ENCODE assay signal across 1 cellular context in genomic region chr19:6711605-6712004, GRCh38.
TF ChIP-seq lines count a peak whose summit lies in the region.

No MANE protein-coding gene starts in this region.

TF ChIP-seq in H1, 55 proteins besides CTCF, POLR2A, EP300 and RAD21:
- no peak for TF ChIP-seq RXRA (IDR thresholded peaks at IDR 0.05; ENCODE audit: insufficient read depth, low read depth, low read length)
- no peak for TF ChIP-seq CTBP2 (IDR thresholded peaks at IDR 0.05; ENCODE audit: borderline replicate concordance, insufficient read depth, insufficient read length, low read length)
- no peak for TF ChIP-seq CHD1 (IDR thresholded peaks at IDR 0.05; ENCODE audit: low read depth, low read length)
- TF ChIP-seq ATF3 (IDR thresholded peaks at IDR 0.05; ENCODE audit: insufficient read depth, low read depth, low read length): no peak
- TF ChIP-seq SAP30 (IDR thresholded peaks at IDR 0.05; ENCODE audit: insufficient read depth, insufficient replicate concordance, low read length): no peak
- TF ChIP-seq NRF1 (IDR thresholded peaks at IDR 0.05; ENCODE audit: low read depth, low read length): no peak
- no peak for TF ChIP-seq SRF (IDR thresholded peaks at IDR 0.05; ENCODE audit: low read depth, low read length)
- TF ChIP-seq SIN3A (conservative IDR thresholded peaks at IDR 0.05 in 1 of 2, IDR thresholded peaks at IDR 0.05 in 1 of 2; ENCODE audit: low read depth in 1 of 2, low read length in 2 of 2): no peak
- no peak for TF ChIP-seq RBBP5 (IDR thresholded peaks at IDR 0.05; ENCODE audit: borderline replicate concordance, low read depth, low read length)
- no peak for TF ChIP-seq KDM5A (IDR thresholded peaks at IDR 0.05; ENCODE audit: low read length)
- no peak for TF ChIP-seq RFX5 (IDR thresholded peaks at IDR 0.05; ENCODE audit: borderline replicate concordance, low read depth, low read length)
TF ChIP-seq in H1: peak in this region for 0.
